In genomic region chr15:66558271-66558670, GRCh38 we compare ENCODE assay signal across 29 cellular contexts. TPM values are rescaled to one million over a fixed set of nuclear protein-coding genes. Genes with fewer than 3 reads are reported as not detected.
"Had no signal": no experiment of that assay in that cellular context is flagged by ENCODE, and none has a peak within 500 bp of the region (broad histone marks: within the 10 kb centered on the region; RNA-seq: fewer than 3 reads in every experiment).

No MANE protein-coding gene starts in this region.

- H3K27me3 ChIP-seq: colonic mucosa, esophagus squamous epithelium, gastrocnemius medialis, heart right ventricle, left lung had no signal

- H3K27ac ChIP-seq: colonic mucosa, epithelial cell of prostate, esophagus squamous epithelium, gastrocnemius medialis, heart right ventricle, left lung, lower lobe of right lung had no signal

- H3K4me1 Mint-ChIP-seq: endodermal cell had no signal

- H3K4me3 Mint-ChIP-seq: dendritic cell treated with granulocyte-macrophage colony-stimulating factor and Interleukin-4, amounts not matched to agents 40 ng/mL and 50 ng/mL, for 4 days; effector memory CD8-positive, alpha-beta T cell; endodermal cell had no signal

- H3K9me3 ChIP-seq: colonic mucosa, esophagus squamous epithelium, gastrocnemius medialis, lower lobe of right lung had no signal

- H3K9me3 Mint-ChIP-seq: effector memory CD8-positive, alpha-beta T cell had no signal

- H3K4me3 ChIP-seq: colonic mucosa, esophagus squamous epithelium, gastrocnemius medialis, heart right ventricle, left lung, lower lobe of right lung had no signal

- ATAC-seq: effector memory CD8-positive, alpha-beta T cell; esophagus mucosa; gastrocnemius medialis; heart right ventricle; left cardiac atrium; left lung; left ventricle myocardium superior; lower lobe of right lung had no signal

- H3K36me3 ChIP-seq: colonic mucosa, esophagus squamous epithelium, gastrocnemius medialis, heart right ventricle, left lung, lower lobe of right lung had no signal

- H3K27me3 Mint-ChIP-seq: dendritic cell treated with granulocyte-macrophage colony-stimulating factor and Interleukin-4, amounts not matched to agents 40 ng/mL and 50 ng/mL, for 4 days; effector memory CD8-positive, alpha-beta T cell had no signal

- DNase-seq: colonic mucosa; cortex of kidney; effector CD8-positive, alpha-beta T cell; effector memory CD8-positive, alpha-beta T cell; endodermal cell; erythroblast; esophagus squamous epithelium; foreskin fibroblast; foreskin melanocyte; gastrocnemius medialis; glutamatergic neuron; head of caudate nucleus; heart right ventricle; hippocampal formation; left cardiac atrium; left lung; left ventricle myocardium superior; lower lobe of right lung; mesenchymal stem cell; midbrain had no signal

- H3K4me1 ChIP-seq: colonic mucosa, esophagus squamous epithelium, gastrocnemius medialis, heart right ventricle, left lung, lower lobe of right lung had no signal

- H3K27ac Mint-ChIP-seq: dendritic cell treated with granulocyte-macrophage colony-stimulating factor and Interleukin-4, amounts not matched to agents 40 ng/mL and 50 ng/mL, for 4 days; effector memory CD8-positive, alpha-beta T cell; endodermal cell had no signal

RNA-seq across cellular contexts. Expression of gene LCTL, which starts 7.5 kb away (rescaled TPM):
- total RNA-seq: colonic mucosa, dermis microvascular lymphatic vessel endothelial cell, esophagus mucosa, esophagus squamous epithelium, gastrocnemius medialis, kidney epithelial cell, left cardiac atrium, left ventricle myocardium superior, lower leg skin, lower lobe of right lung, lung microvascular endothelial cell, mononuclear cell, mucosa of gallbladder had no signal
